In genomic region chr11:93537767-93538261, GRCh38 we compare ENCODE assay signal across 11 cellular contexts. TPM values are rescaled to one million over a fixed set of nuclear protein-coding genes. Genes with fewer than 3 reads are reported as not detected.
DNase-seq lines count a peak whose midpoint lies in the region; ATAC-seq and TF ChIP-seq lines count a peak whose summit lies in the region.
"Had no signal": no experiment of that assay in that cellular context is flagged by ENCODE, and none has a peak within 500 bp of the region (broad histone marks: within the 10 kb centered on the region; RNA-seq: fewer than 3 reads in every experiment).

No MANE protein-coding gene starts in this region.

- TF ChIP-seq CTCF in coronary artery (IDR thresholded peaks at IDR 0.05) (no peak), smooth muscle cell (IDR thresholded peaks at IDR 0.05; ENCODE audit: borderline replicate concordance, insufficient read depth, poor library complexity, severe bottlenecking) (no peak)

- peaks cover 89% of the 10 kb centered on the region for H4K20me1 ChIP-seq in smooth muscle cell (ENCODE audit: low read depth)

- H2AFZ ChIP-seq in smooth muscle cell (ENCODE audit: low read depth) = no peak overlapping the region

- H3K79me2 ChIP-seq in smooth muscle cell (ENCODE audit: low read depth) = peaks cover 85% of the 10 kb centered on the region

- H3K27ac ChIP-seq in coronary artery (peak overlapping the region; percentile 2 to 69), smooth muscle cell (ENCODE audit: low read depth) (no peak overlapping the region)

- no peaks in the 10 kb centered on the region for H3K9me3 ChIP-seq in smooth muscle cell (replicated peaks; ENCODE audit: low read depth)

- H3F3A ChIP-seq in smooth muscle cell (ENCODE audit: low read depth) = peaks cover 3% of the 10 kb centered on the region

- no peak for ATAC-seq in GM19324 (IDR thresholded peaks at IDR 0.05; ENCODE audit: low FRiP score, unreplicated experiment)
- ATAC-seq: HCT116, natural killer cell had no signal

- no peaks in the 10 kb centered on the region for H3K36me3 ChIP-seq in smooth muscle cell (ENCODE audit: low read depth)

- 78% methylated on average over 14 of the region's 14 CpGs for WGBS in smooth muscle cell (ENCODE audit: low lambda C conversion rate)

- no peak overlapping the region for H3K4me2 ChIP-seq in smooth muscle cell

- no peaks in the 10 kb centered on the region for H3K27me3 ChIP-seq in smooth muscle cell (ENCODE audit: low read depth)

- no peaks in the 10 kb centered on the region for H3K4me1 ChIP-seq in smooth muscle cell (ENCODE audit: low read depth)

- DNase-seq in AG08395 (ENCODE audit: low spot score) (peak; percentile 43), MV-4-11 (lab: John Stamatoyannopoulos, UW) (peak; percentile 81), coronary artery (ENCODE audit: low spot score) (peak; percentile 79), medulla oblongata (ENCODE audit: extremely low spot score) (peak; percentile 76), smooth muscle cell (lab: John Stamatoyannopoulos, UW; ENCODE audit: unreplicated experiment) (no peak), RPMI8226 (no peak)
- no peak for DNase-seq in stimulated activated CD4-positive, alpha-beta T cell treated with anti-CD3 and anti-CD28 coated beads, Interleukin-15, amount 100 ng/mL, for 24 hours
- DNase-seq: activated naive CD8-positive, alpha-beta T cell treated with anti-CD3 and anti-CD28 coated beads, Interleukin-2, amount 10 ng/mL, durations not matched to agents 7 days and 5 days; natural killer cell had no signal

- H3K4me3 ChIP-seq in coronary artery (peak overlapping the region; percentile 21), smooth muscle cell (no peak overlapping the region)

- no peak overlapping the region for H3K9ac ChIP-seq in smooth muscle cell (ENCODE audit: low read depth)

RNA-seq across cellular contexts. Expression of gene SMCO4, which starts 5.4 kb away (rescaled TPM):
- total RNA-seq in smooth muscle cell = 10.4 and 13.8 TPM in 2 replicates
- 37.4 and 50.7 TPM in 2 replicates for polyA plus RNA-seq in smooth muscle cell

Comparison
In these comparisons a context has a peak if more than half of its experiments do, and no peak if none do; other contexts are left out.
1. DNase-seq: peak in AG08395 (single experiment), MV-4-11 (single experiment), coronary artery (single experiment) and medulla oblongata (single experiment); none in smooth muscle cell (single experiment), stimulated activated CD4-positive, alpha-beta T cell treated with anti-CD3 and anti-CD28 coated beads, Interleukin-15, amount 100 ng/mL, for 24 hours (single experiment) and RPMI8226 (single experiment).